Comparison of ENCODE assay signal across 14 cellular contexts in genomic region chr2:118077636-118078247, GRCh38. TPM values are rescaled to one million over a fixed set of nuclear protein-coding genes. Genes with fewer than 3 reads are reported as not detected.
DNase-seq lines count a peak whose midpoint lies in the region; ATAC-seq, FAIRE-seq and TF ChIP-seq lines count a peak whose summit lies in the region.
"Had no signal": no experiment of that assay in that cellular context is flagged by ENCODE, and none has a peak within 500 bp of the region (broad histone marks: within the 10 kb centered on the region; RNA-seq: fewer than 3 reads in every experiment).

No MANE protein-coding gene starts in this region.

- H3K4me1 Mint-ChIP-seq in GM23338: peaks cover 3% of the 10 kb centered on the region; the same call in 2 of the 3 replicates
- H3K4me1 Mint-ChIP-seq: CD4-positive, CD25-positive, alpha-beta regulatory T cell; IgD-negative memory B cell had no signal

- DNase-seq in GM23338 (ENCODE audit: low spot score): no peak
- no peak for DNase-seq in body of pancreas
- peak; percentile 22 for DNase-seq in HepG2 (ENCODE audit: low spot score)
- peak; percentile 38 for DNase-seq in lung (ENCODE audit: low spot score)
- DNase-seq in AG08395 (ENCODE audit: low spot score): no peak
- no peak for DNase-seq in GM23248
- DNase-seq in NCI-H69 (lab: John Stamatoyannopoulos, UW): no peak
- DNase-seq: 8988T; CD4-positive, CD25-positive, alpha-beta regulatory T cell; GOT3; H9 had no signal

- no peaks in the 10 kb centered on the region for H3K9me3 Mint-ChIP-seq in GM23338
- H3K9me3 Mint-ChIP-seq: CD4-positive, CD25-positive, alpha-beta regulatory T cell; H9; IgD-negative memory B cell had no signal

- no peak for TF ChIP-seq CTCF in GM23338 (conservative IDR thresholded peaks at IDR 0.05; ENCODE audit: low read depth in 2 of 2)
- no peak for TF ChIP-seq CTCF in body of pancreas (IDR thresholded peaks at IDR 0.05)
- TF ChIP-seq CTCF in HepG2 (CRISPR knock-in tag; IDR thresholded peaks at IDR 0.05): no peak
- TF ChIP-seq CTCF in lung (IDR thresholded peaks at IDR 0.05; ENCODE audit: control extremely low read depth, extremely low read depth): no peak

- intact Hi-C loops in body of pancreas (cut with DNase I): no loop called here
- intact Hi-C loops in HepG2 (cut with micrococcal nuclease; ENCODE audit: unreplicated experiment): no loop called here

- CTCF ChIA-PET in HepG2 (lab: Yijun Ruan, JAX; ENCODE audit: low intra/inter-chr PET ratio, low total read pairs): no interaction called here

- H3K36me3 ChIP-seq in GM23338 (ENCODE audit: insufficient read depth) (no peaks in the 10 kb centered on the region), body of pancreas (replicated peaks in 1 of 2; ENCODE audit: insufficient read depth in 1 of 2, low read depth in 2 of 2) (no peaks in the 10 kb centered on the region), HepG2 (replicated peaks in 1 of 2; ENCODE audit: control insufficient read depth in 1 of 2, insufficient read depth in 2 of 2, low read length in 2 of 2) (no peaks in the 10 kb centered on the region), lung (ENCODE audit: control insufficient read depth in 2 of 2, insufficient read depth in 2 of 2, low read length in 2 of 2) (no peaks in the 10 kb centered on the region), GM23248 (ENCODE audit: low read depth) (no peaks in the 10 kb centered on the region)
- H3K36me3 ChIP-seq: BLaER1 treated with 17β-estradiol and CSF1 and Interleukin-3, amounts not matched to agents 10 nM and 100 nM had no signal

- TF ChIP-seq RAD21 in HepG2 (CRISPR knock-in tag; IDR thresholded peaks at IDR 0.05): no peak

- no peaks in the 10 kb centered on the region for H3K4me1 ChIP-seq in GM23338 (ENCODE audit: insufficient read depth)
- H3K4me1 ChIP-seq in body of pancreas: peaks cover 27% of the 10 kb centered on the region
- H3K4me1 ChIP-seq in HepG2 (ENCODE audit: insufficient read depth, low read length): peaks cover 42% of the 10 kb centered on the region
- H3K4me1 ChIP-seq in lung (ENCODE audit: control insufficient read depth in 2 of 2, insufficient read depth in 2 of 2, low read length in 2 of 2): no peaks in the 10 kb centered on the region
- no peaks in the 10 kb centered on the region for H3K4me1 ChIP-seq in GM23248 (ENCODE audit: insufficient read depth)

- no peak for TF ChIP-seq POLR2A in body of pancreas (IDR thresholded peaks at IDR 0.05)
- TF ChIP-seq POLR2A in HepG2 (IDR thresholded peaks at IDR 0.05; ENCODE audit: insufficient read depth in 1 of 2, low read depth in 2 of 2, low read length in 2 of 2): no peak

- H3K27me3 ChIP-seq in GM23338 (ENCODE audit: insufficient read depth) (no peaks in the 10 kb centered on the region), body of pancreas (no peaks in the 10 kb centered on the region), HepG2 (ENCODE audit: control insufficient read depth in 1 of 2, insufficient read depth in 2 of 2, low read length in 2 of 2) (no peaks in the 10 kb centered on the region), lung (ENCODE audit: control insufficient read depth, insufficient read depth) (no peaks in the 10 kb centered on the region), GM23248 (replicated peaks; ENCODE audit: insufficient read depth) (peaks cover 66% of the 10 kb centered on the region)
- H3K27me3 ChIP-seq: BLaER1 treated with 17β-estradiol and CSF1 and Interleukin-3, amounts not matched to agents 10 nM and 100 nM had no signal

- H3K9me2 ChIP-seq in GM23338 (ENCODE audit: insufficient read depth): no peaks in the 10 kb centered on the region
- no peaks in the 10 kb centered on the region for H3K9me2 ChIP-seq in GM23248 (ENCODE audit: insufficient read depth)

- H4K20me1 ChIP-seq in GM23338 (replicated peaks; ENCODE audit: insufficient read depth): no peaks in the 10 kb centered on the region
- H4K20me1 ChIP-seq in HepG2 (ENCODE audit: insufficient read depth, low read length): no peaks in the 10 kb centered on the region
- no peaks in the 10 kb centered on the region for H4K20me1 ChIP-seq in GM23248 (ENCODE audit: insufficient read depth)
- H4K20me1 ChIP-seq: BLaER1 treated with 17β-estradiol and CSF1 and Interleukin-3, amounts not matched to agents 10 nM and 100 nM had no signal

- no peaks in the 10 kb centered on the region for H3K36me3 Mint-ChIP-seq in GM23338 (ENCODE audit: low read depth)
- H3K36me3 Mint-ChIP-seq: CD4-positive, CD25-positive, alpha-beta regulatory T cell had no signal

- ATAC-seq in GM23338 (no peak), body of pancreas (peak; percentile 48), HepG2 (peak; percentile 37; the same call in 2 of the 3 replicates), lung (ENCODE audit: insufficient read depth, low FRiP score) (peak; percentile 34), HG03196 (IDR thresholded peaks at IDR 0.05; ENCODE audit: unreplicated experiment) (no peak)

- H3K4me3 ChIP-seq in GM23338: no peak overlapping the region
- H3K4me3 ChIP-seq in body of pancreas: no peak overlapping the region
- H3K4me3 ChIP-seq in HepG2 (replicated peaks in 1 of 3; ENCODE audit: insufficient read depth in 1 of 3, low read depth in 2 of 3, low read length in 3 of 3): no peak overlapping the region
- H3K4me3 ChIP-seq in lung: no peak overlapping the region
- no peak overlapping the region for H3K4me3 ChIP-seq in GM23248
- H3K4me3 ChIP-seq: BLaER1 treated with 17β-estradiol and CSF1 and Interleukin-3, amounts not matched to agents 10 nM and 100 nM had no signal

- H3K79me2 ChIP-seq in GM23338 (replicated peaks; ENCODE audit: insufficient read depth) (no peaks in the 10 kb centered on the region), HepG2 (ENCODE audit: insufficient read depth, low read length) (no peaks in the 10 kb centered on the region), GM23248 (ENCODE audit: insufficient read depth) (no peaks in the 10 kb centered on the region)

- H3K4me3 Mint-ChIP-seq in GM23338: no peak overlapping the region
- H3K4me3 Mint-ChIP-seq: CD4-positive, CD25-positive, alpha-beta regulatory T cell; H9; IgD-negative memory B cell had no signal

- in situ Hi-C loops in HepG2 (cut with HindIII; ENCODE audit: extremely low pct_ligation_motif_present, low pct_unique_long_range_greater_than_20kb): no loop called here
- in situ Hi-C loops in GM23248 (cut with MboI): no loop called here

- H3K27me3 Mint-ChIP-seq in GM23338 (ENCODE audit: insufficient read depth, low read depth, poor library complexity): peaks cover 5% of the 10 kb centered on the region

- H3K9ac ChIP-seq in HepG2 (ENCODE audit: insufficient read depth, low read depth, low read length) (no peak overlapping the region), GM23248 (no peak overlapping the region)
- H3K9ac ChIP-seq: BLaER1 treated with 17β-estradiol and CSF1 and Interleukin-3, amounts not matched to agents 10 nM and 100 nM had no signal

- BruUV-seq in HepG2 (replicated peaks; lab: Mats Ljungman, UMichigan): no TSS peak

- no peak overlapping the region for H3K4me2 ChIP-seq in GM23338
- H3K4me2 ChIP-seq in HepG2 (ENCODE audit: low read depth, low read length): no peak overlapping the region
- no peak overlapping the region for H3K4me2 ChIP-seq in GM23248 (ENCODE audit: unreplicated experiment)
- H3K4me2 ChIP-seq: BLaER1 treated with 17β-estradiol and CSF1 and Interleukin-3, amounts not matched to agents 10 nM and 100 nM had no signal

- TF ChIP-seq EP300 in HepG2 (IDR thresholded peaks at IDR 0.05; ENCODE audit: low read depth in 2 of 2, low read length in 2 of 2): no peak
- no peak for TF ChIP-seq EP300 in HepG2 (CRISPR knock-in tag; IDR thresholded peaks at IDR 0.05; ENCODE audit: borderline replicate concordance)

- 31 to 37% methylated on average over 9 of the region's 9 CpGs for WGBS in body of pancreas, 2 donors
- WGBS in HepG2 (ENCODE audit: low lambda C conversion rate): 56% methylated on average over 9 of the region's 9 CpGs
- 58 to 74% methylated on average over 9 of the region's 9 CpGs for WGBS in lung, 2 donors
- 64 to 69% methylated on average over 9 of the region's 9 CpGs for WGBS in GM23248 (ENCODE audit: low coverage in 1 of 2, low lambda C conversion rate in 2 of 2, missing lambda C conversion rate in 2 of 2), 2 experiments

- POLR2A ChIA-PET in HepG2 (lab: Yijun Ruan, JAX): interaction anchor here (3.2 kb wide), 1 partner anchor 11 kb away, joined by 12 read pairs; the partner anchor contains the start of gene INSIG2

- H3K27ac ChIP-seq in GM23338 (ENCODE audit: low read depth) (no peak overlapping the region), body of pancreas (peak overlapping the region in 2 of 4 donors; percentile 27 to 39), HepG2 (ENCODE audit: extremely low read length, insufficient read depth, low read length) (no peak overlapping the region), lung (ENCODE audit: low read depth in 1 of 2, low read length in 1 of 2) (no peak overlapping the region), GM23248 (no peak overlapping the region)
- H3K27ac ChIP-seq: BLaER1 treated with 17β-estradiol and CSF1 and Interleukin-3, amounts not matched to agents 10 nM and 100 nM had no signal

- peak overlapping the region; percentile 49; the same call in 1 of the 2 replicates for H2AFZ ChIP-seq in GM23338
- H2AFZ ChIP-seq in HepG2 (ENCODE audit: low read length): no peak overlapping the region
- no peak overlapping the region for H2AFZ ChIP-seq in GM23248

- FAIRE-seq in HepG2 (lab: Jason Lieb, UNC): peak; percentile 65

- no peak overlapping the region for H3K27ac Mint-ChIP-seq in GM23338
- H3K27ac Mint-ChIP-seq: CD4-positive, CD25-positive, alpha-beta regulatory T cell; H9; IgD-negative memory B cell had no signal

- H3K9me3 ChIP-seq in body of pancreas (no peaks in the 10 kb centered on the region), HepG2 (ENCODE audit: low read length) (no peaks in the 10 kb centered on the region), lung (ENCODE audit: control insufficient read depth in 2 of 2, insufficient read depth in 1 of 2, low read length in 1 of 2) (no peaks in the 10 kb centered on the region), GM23248 (ENCODE audit: low read depth) (no peaks in the 10 kb centered on the region)
- H3K9me3 ChIP-seq: BLaER1 treated with 17β-estradiol and CSF1 and Interleukin-3, amounts not matched to agents 10 nM and 100 nM had no signal

- H3F3A ChIP-seq in GM23338 (replicated peaks; ENCODE audit: low read depth): no peaks in the 10 kb centered on the region
- no peaks in the 10 kb centered on the region for H3F3A ChIP-seq in GM23248 (ENCODE audit: insufficient read depth)

RNA-seq across cellular contexts. Expression of gene INSIG2, which starts 10.5 kb away (rescaled TPM):
- 8.1 and 10.1 TPM in 2 replicates for total RNA-seq in GM23338 (2014; rRNA removed; shearing (Covaris generic))
- polyA plus RNA-seq in GM23338 (2016; fragmentation: Nextera tagmentation; extraction: Ambion mirVana) (11.0 and 15.1 TPM in 2 replicates), HepG2 (2011; rRNA removed) (316 and 481 TPM in 2 replicates), lung (10 to 100 TPM; 16.4 to 19.2 TPM), GM23248 (2016; fragmentation: Nextera tagmentation; extraction: Ambion mirVana) (35.6 and 36.1 TPM in 2 replicates)
- total RNA-seq in body of pancreas (10 to 100 TPM in 1 of 2 donors, 1 to 10 TPM in 1; 3.6 to 25.4 TPM), HepG2 (2016; rRNA removed; fragmentation: Illumina TruSeq; extraction: Trizol) (54.6 and 73.5 TPM in 2 replicates), lung (10 to 100 TPM; 26.6 to 40.6 TPM)
- 42.1 and 49.7 TPM in 2 replicates for total RNA-seq in HepG2 (2016; cell fraction: cytosol; rRNA removed; fragmentation: Illumina TruSeq; extraction: Trizol; ENCODE audit: low read depth)
- total RNA-seq in HepG2 (2016; cell fraction: insoluble cytoplasmic fraction; rRNA removed; fragmentation: Illumina TruSeq; extraction: Trizol): 62.3 and 69.8 TPM in 2 replicates
- total RNA-seq in HepG2 (2016; cell fraction: membrane; rRNA removed; fragmentation: Illumina TruSeq; extraction: Trizol): 63.4 and 67.9 TPM in 2 replicates
- total RNA-seq in HepG2 (2016; cell fraction: nucleus; rRNA removed; fragmentation: Illumina TruSeq; extraction: Trizol): 85.3 and 102 TPM in 2 replicates
- polyA plus RNA-seq in HepG2 (2011; cell fraction: cytosol; rRNA removed): 173 and 253 TPM in 2 replicates
- polyA plus RNA-seq in HepG2 (2011; cell fraction: nucleus; rRNA removed): 137 and 144 TPM in 2 replicates
- 326 and 528 TPM in 2 replicates for polyA plus RNA-seq in HepG2 (2012)
- 54.6 and 62.8 TPM in 2 replicates for polyA plus RNA-seq in HepG2 (2016; cell fraction: cytosol; fragmentation: Illumina TruSeq; extraction: Trizol; ENCODE audit: low read depth)
- polyA plus RNA-seq in HepG2 (2016; cell fraction: insoluble cytoplasmic fraction; fragmentation: Illumina TruSeq; extraction: Trizol; ENCODE audit: low read depth): 59.5 and 66.9 TPM in 2 replicates
- 65.7 and 73.3 TPM in 2 replicates for polyA plus RNA-seq in HepG2 (2016; cell fraction: membrane; fragmentation: Illumina TruSeq; extraction: Trizol; ENCODE audit: low read depth)
- 147 and 181 TPM in 2 replicates for polyA plus RNA-seq in HepG2 (2016; cell fraction: nucleus; fragmentation: Illumina TruSeq; extraction: Trizol; ENCODE audit: insufficient read depth, low read depth)
- 1.5 and 94.5 TPM in 2 replicates for polyA minus RNA-seq in HepG2 (2011; rRNA and poly(A)+ RNA removed; ENCODE audit: low replicate concordance)
- 66.4 and 81.9 TPM in 2 replicates for polyA minus RNA-seq in HepG2 (2011; cell fraction: cytosol; rRNA and poly(A)+ RNA removed)
- polyA minus RNA-seq in HepG2 (2011; cell fraction: nucleus; rRNA and poly(A)+ RNA removed): 257 and 299 TPM in 2 replicates
- 13.0 and 21.0 TPM in 2 replicates for total RNA-seq in GM23248 (2014; rRNA removed; shearing (Covaris generic))

Comparison
In these comparisons a context has a peak if more than half of its experiments do, and no peak if none do; other contexts are left out.
1. ATAC-seq: peak in body of pancreas (single experiment), HepG2 (single experiment) and lung (single experiment); none in GM23338 (single experiment) and HG03196 (single experiment).
2. DNase-seq: peak in HepG2 (single experiment) and lung (single experiment); none in GM23338 (single experiment), body of pancreas (0 of 4), AG08395 (single experiment), GM23248 (single experiment) and NCI-H69 (single experiment).